Comparison of ENCODE assay signal across 27 cellular contexts in genomic region chr5:96942911-96943310, GRCh38. TPM values are rescaled to one million over a fixed set of nuclear protein-coding genes. Genes with fewer than 3 reads are reported as not detected.
A peak's percentile ranks its signal among the peaks of the same experiment; 100 is the strongest.
DNase-seq lines count a peak whose midpoint lies in the region; ATAC-seq and TF ChIP-seq lines count a peak whose summit lies in the region.
"Had no signal": no experiment of that assay in that cellular context is flagged by ENCODE, and none has a peak within 500 bp of the region (broad histone marks: within the 10 kb centered on the region; RNA-seq: fewer than 3 reads in every experiment).

No MANE protein-coding gene starts in this region.

- no peak overlapping the region for H3K4ac ChIP-seq in mesenchymal stem cell (ENCODE audit: low read depth in 1 of 2, low read length in 2 of 2)

- no peaks in the 10 kb centered on the region for H3K9me3 ChIP-seq in CD8-positive, alpha-beta T cell (ENCODE audit: low read length)
- H3K9me3 ChIP-seq in mesenchymal stem cell (ENCODE audit: control insufficient read depth, low read length), result no peaks in the 10 kb centered on the region
- H3K9me3 ChIP-seq: neutrophil, prostate gland, vagina had no signal

- intact Hi-C loops in CD8-positive, alpha-beta T cell (cut with DNase I, micrococcal nuclease), result no loop called here
- intact Hi-C loops in activated CD4-positive, alpha-beta T cell treated with anti-CD3 and anti-CD28 coated beads for 36 hours (cut with DNase I, micrococcal nuclease), result no loop called here

- H3K23ac ChIP-seq in mesenchymal stem cell (ENCODE audit: low read length in 2 of 2), result no peak overlapping the region

- no peak overlapping the region for H2BK15ac ChIP-seq in mesenchymal stem cell (ENCODE audit: low read depth, poor library complexity, severe bottlenecking)

- no peak for DNase-seq in CD8-positive, alpha-beta T cell
- DNase-seq in HFFc6 (peak; percentile 68), dermis blood vessel endothelial cell (peak; percentile 40), mesenchymal stem cell (no peak), ureter (ENCODE audit: low spot score) (no peak)
- DNase-seq in activated CD4-positive, alpha-beta T cell treated with anti-CD3 and anti-CD28 coated beads for 36 hours, result no peak
- DNase-seq: activated CD4-positive, alpha-beta T cell treated with anti-CD3 and anti-CD28 coated beads for 48 hours; AML-193; DMS79; Karpas-422; NCI-H1092; NCI-H1930; NCI-H2227 treated with DMSO at 0.1 percent for 48 hours; NCI-H82; SIG-M5; stimulated activated CD4-positive, alpha-beta T cell treated with anti-CD3 and anti-CD28 coated beads, Interleukin-2, amount 100 ng/mL, for 24 hours; T-helper 1 cell had no signal

- H3K4me1 Mint-ChIP-seq in CD8-positive, alpha-beta T cell (ENCODE audit: low read depth), result peaks cover 83% of the 10 kb centered on the region
- H3K4me1 Mint-ChIP-seq in HFFc6 (ENCODE audit: low read depth), result peaks cover 79% of the 10 kb centered on the region
- peaks cover 70% of the 10 kb centered on the region for H3K4me1 Mint-ChIP-seq in activated CD4-positive, alpha-beta T cell treated with anti-CD3 and anti-CD28 coated beads for 36 hours

- no peak overlapping the region for H3K18ac ChIP-seq in mesenchymal stem cell (ENCODE audit: low read depth in 1 of 2, low read length in 2 of 2)

- H3K4me3 ChIP-seq in CD8-positive, alpha-beta T cell (ENCODE audit: low read depth, low read length), result no peak overlapping the region
- H3K4me3 ChIP-seq in mesenchymal stem cell (ENCODE audit: insufficient read depth in 1 of 2, low read depth in 1 of 2, low read length in 2 of 2), result no peak overlapping the region
- H3K4me3 ChIP-seq: coronary artery, GM23338, hepatocyte, prostate gland, skin epidermis, vagina had no signal

- H3K4me1 ChIP-seq in CD8-positive, alpha-beta T cell (ENCODE audit: insufficient read depth, low read length), result peaks cover 66% of the 10 kb centered on the region
- H3K4me1 ChIP-seq in mesenchymal stem cell (ENCODE audit: control insufficient read depth, insufficient read depth, low read depth, low read length), result peaks cover 11% of the 10 kb centered on the region
- H3K4me1 ChIP-seq: prostate gland had no signal

- H3K27ac ChIP-seq in CD8-positive, alpha-beta T cell (ENCODE audit: low read depth, low read length), result no peak overlapping the region
- H3K27ac ChIP-seq in mesenchymal stem cell (ENCODE audit: low read length, poor library complexity, severe bottlenecking), result peak overlapping the region; percentile 53
- H3K27ac ChIP-seq: coronary artery, hepatocyte, prostate gland, vagina had no signal

- peaks cover 23% of the 10 kb centered on the region for H3K36me3 Mint-ChIP-seq in CD8-positive, alpha-beta T cell
- H3K36me3 Mint-ChIP-seq in HFFc6 (ENCODE audit: low read depth), result peaks cover 15% of the 10 kb centered on the region
- H3K36me3 Mint-ChIP-seq in activated CD4-positive, alpha-beta T cell treated with anti-CD3 and anti-CD28 coated beads for 36 hours (ENCODE audit: low read depth), result peaks cover 35% of the 10 kb centered on the region

- H4K91ac ChIP-seq in mesenchymal stem cell (ENCODE audit: low read length), result no peak overlapping the region

- H2BK12ac ChIP-seq in mesenchymal stem cell (ENCODE audit: low read length in 2 of 2), result no peak overlapping the region

- H3K36me3 ChIP-seq in CD8-positive, alpha-beta T cell (ENCODE audit: insufficient read depth, low read length), result no peaks in the 10 kb centered on the region
- no peaks in the 10 kb centered on the region for H3K36me3 ChIP-seq in mesenchymal stem cell (ENCODE audit: control insufficient read depth in 1 of 2, insufficient read depth in 2 of 2, low read depth in 1 of 2, low read length in 2 of 2)
- H3K36me3 ChIP-seq: neutrophil, prostate gland, vagina had no signal

- no peak overlapping the region for H3K9ac ChIP-seq in mesenchymal stem cell (ENCODE audit: low read length)

- no peak for TF ChIP-seq CTCF in CD8-positive, alpha-beta T cell (IDR thresholded peaks at IDR 0.05)
- no peak for TF ChIP-seq CTCF in HFFc6 (IDR thresholded peaks at IDR 0.05)

- H4K8ac ChIP-seq in mesenchymal stem cell (ENCODE audit: low read length), result no peak overlapping the region

- H3K27me3 ChIP-seq in CD8-positive, alpha-beta T cell (ENCODE audit: insufficient read depth, low read length), result no peaks in the 10 kb centered on the region
- H3K27me3 ChIP-seq in mesenchymal stem cell (ENCODE audit: control insufficient read depth in 1 of 2, insufficient read depth in 1 of 2, low read length in 2 of 2), result no peaks in the 10 kb centered on the region
- H3K27me3 ChIP-seq: hepatocyte, neutrophil, vagina had no signal

- CTCF ChIA-PET in CD8-positive, alpha-beta T cell (lab: Charles Lee), result interaction anchor here (1.7 kb wide), 1 partner anchor 74 kb away, joined by 7 read pairs; no protein-coding TSS in a partner anchor
- CTCF ChIA-PET in activated CD4-positive, alpha-beta T cell treated with anti-CD3 and anti-CD28 coated beads for 36 hours (lab: Charles Lee), result interaction anchor here (1.6 to 1.7 kb wide), 2 partner anchors 71 to 74 kb away, joined by 4 to 6 read pairs; no protein-coding TSS in a partner anchor

- H3K4me3 Mint-ChIP-seq in CD8-positive, alpha-beta T cell, result no peak overlapping the region
- H3K4me3 Mint-ChIP-seq in HFFc6, result no peak overlapping the region; the same call in 1 of the 2 replicates
- H3K4me3 Mint-ChIP-seq in activated CD4-positive, alpha-beta T cell treated with anti-CD3 and anti-CD28 coated beads for 36 hours, result no peak overlapping the region
- H3K4me3 Mint-ChIP-seq: activated T-helper 1 cell treated with anti-CD3 and anti-CD28 coated beads, Interleukin-12 subunit alpha, Interleukin-12 subunit beta, Interleukin-2, Interleukin-4 antibody, amounts not matched to agents 30 ng/mL and 10 ng/mL and 1 ng/mL, durations not matched to agents 14 hours and 24 hours and 36 hours; GM23338; stimulated activated effector memory CD8-positive, alpha-beta T cell treated with anti-CD3 and anti-CD28 coated beads, Interleukin-12 subunit alpha, Interleukin-12 subunit beta, amount 100 ng/mL, for 72 hours had no signal

- no peak overlapping the region for H2AK5ac ChIP-seq in mesenchymal stem cell (ENCODE audit: low read length, severe bottlenecking)

- H2AFZ ChIP-seq in mesenchymal stem cell (ENCODE audit: low read depth, low read length), result no peak overlapping the region
- H2AFZ ChIP-seq: GM23338, hepatocyte had no signal

- POLR2A ChIA-PET in CD8-positive, alpha-beta T cell (lab: Charles Lee), result interaction anchor here (1.3 to 1.9 kb wide), 2 partner anchors 16 to 18 kb away, joined by 3 to 5 read pairs; no protein-coding TSS in a partner anchor
- POLR2A ChIA-PET in activated CD4-positive, alpha-beta T cell treated with anti-CD3 and anti-CD28 coated beads for 36 hours (lab: Charles Lee), result no interaction called here

- no peak overlapping the region for H2BK120ac ChIP-seq in mesenchymal stem cell (ENCODE audit: low read depth, low read length)

- no peak overlapping the region for H3K4me2 ChIP-seq in mesenchymal stem cell (ENCODE audit: low read length, poor library complexity, severe bottlenecking)
- H3K4me2 ChIP-seq: GM23338, hepatocyte had no signal

- peak overlapping the region; percentile 56 for H3K27ac Mint-ChIP-seq in CD8-positive, alpha-beta T cell
- peak overlapping the region; percentile 23; the same call in 1 of the 2 replicates for H3K27ac Mint-ChIP-seq in HFFc6
- H3K27ac Mint-ChIP-seq in activated CD4-positive, alpha-beta T cell treated with anti-CD3 and anti-CD28 coated beads for 36 hours, result no peak overlapping the region
- H3K27ac Mint-ChIP-seq: activated T-helper 1 cell treated with anti-CD3 and anti-CD28 coated beads, Interleukin-12 subunit alpha, Interleukin-12 subunit beta, Interleukin-2, Interleukin-4 antibody, amounts not matched to agents 30 ng/mL and 10 ng/mL and 1 ng/mL, durations not matched to agents 14 hours and 24 hours and 36 hours; GM23338; stimulated activated effector memory CD8-positive, alpha-beta T cell treated with anti-CD3 and anti-CD28 coated beads, Interleukin-12 subunit alpha, Interleukin-12 subunit beta, amount 100 ng/mL, for 72 hours had no signal

- H2BK5ac ChIP-seq in mesenchymal stem cell (ENCODE audit: low read depth, low read length, poor library complexity, severe bottlenecking), result no peak overlapping the region

- no peaks in the 10 kb centered on the region for H3K27me3 Mint-ChIP-seq in CD8-positive, alpha-beta T cell (ENCODE audit: low read depth)
- H3K27me3 Mint-ChIP-seq in HFFc6 (ENCODE audit: insufficient read depth), result no peaks in the 10 kb centered on the region
- H3K27me3 Mint-ChIP-seq in activated CD4-positive, alpha-beta T cell treated with anti-CD3 and anti-CD28 coated beads for 36 hours, result no peaks in the 10 kb centered on the region

- ATAC-seq in CD8-positive, alpha-beta T cell, result no peak
- no peak for ATAC-seq in GM21390 (IDR thresholded peaks at IDR 0.05; ENCODE audit: unreplicated experiment)
- no peak for ATAC-seq in activated CD4-positive, alpha-beta T cell treated with anti-CD3 and anti-CD28 coated beads for 36 hours
- ATAC-seq: GM23338 had no signal

- 100% methylated on average over 1 of the region's 1 CpG for WGBS in mesenchymal stem cell

- H3K14ac ChIP-seq in mesenchymal stem cell (ENCODE audit: low read length in 2 of 2), result no peak overlapping the region

- H3K9me3 Mint-ChIP-seq in CD8-positive, alpha-beta T cell, result no peaks in the 10 kb centered on the region
- no peaks in the 10 kb centered on the region for H3K9me3 Mint-ChIP-seq in HFFc6
- H3K9me3 Mint-ChIP-seq in activated CD4-positive, alpha-beta T cell treated with anti-CD3 and anti-CD28 coated beads for 36 hours (ENCODE audit: low read depth), result no peaks in the 10 kb centered on the region
- H3K9me3 Mint-ChIP-seq: activated T-helper 1 cell treated with anti-CD3 and anti-CD28 coated beads, Interleukin-12 subunit alpha, Interleukin-12 subunit beta, Interleukin-2, Interleukin-4 antibody, amounts not matched to agents 30 ng/mL and 10 ng/mL and 1 ng/mL, durations not matched to agents 14 hours and 24 hours and 36 hours; GM23338; stimulated activated effector memory CD8-positive, alpha-beta T cell treated with anti-CD3 and anti-CD28 coated beads, Interleukin-12 subunit alpha, Interleukin-12 subunit beta, amount 100 ng/mL, for 72 hours had no signal

- no peaks in the 10 kb centered on the region for H3K79me1 ChIP-seq in mesenchymal stem cell (replicated peaks; ENCODE audit: low read length, poor library complexity, severe bottlenecking)

RNA-seq across cellular contexts. Expression of gene LNPEP, which starts 7.0 kb away (rescaled TPM):
- total RNA-seq in CD8-positive, alpha-beta T cell, result 10 to 100 TPM; 49.5 to 49.6 TPM
- total RNA-seq in HFFc6 (2021; fragmentation: NEBNext Ultra II Directional; extraction: Animal tissue kit (Norgen Biotek cat#: 25700)), result 10 to 100 TPM; 20.2 to 23.9 (median 22.6) TPM
- total RNA-seq in dermis blood vessel endothelial cell (48.3 and 57.9 TPM in 2 replicates), ureter (56.3 TPM)
- polyA plus RNA-seq in mesenchymal stem cell (2013, experiment 1 of 2), result 10.2 TPM
- polyA plus RNA-seq in mesenchymal stem cell (2013, experiment 2 of 2), result 10.3 TPM
- total RNA-seq in activated CD4-positive, alpha-beta T cell treated with anti-CD3 and anti-CD28 coated beads for 36 hours, result 10 to 100 TPM; 45.8 to 46.7 TPM

Comparison
In these comparisons a context has a peak if more than half of its experiments do, and no peak if none do; other contexts are left out.
1. DNase-seq: peak in HFFc6 (single experiment) and dermis blood vessel endothelial cell (single experiment); none in CD8-positive, alpha-beta T cell (0 of 7), mesenchymal stem cell (single experiment), activated CD4-positive, alpha-beta T cell treated with anti-CD3 and anti-CD28 coated beads for 36 hours (single experiment) and ureter (single experiment).